In genomic region chr10:100669616-100670015, GRCh38 we compare ENCODE assay signal across 26 cellular contexts.
"Had no signal": no experiment of that assay in that cellular context is flagged by ENCODE, and none has a peak within 500 bp of the region (broad histone marks: within the 10 kb centered on the region; RNA-seq: fewer than 3 reads in every experiment).

No MANE protein-coding gene starts in this region.

- H3K36me3 ChIP-seq: colonic mucosa, esophagus squamous epithelium, gastrocnemius medialis, heart right ventricle, left lung had no signal

- H3K4me1 ChIP-seq: colonic mucosa, gastrocnemius medialis, heart right ventricle, left lung had no signal

- H3K27ac ChIP-seq: colonic mucosa, epithelial cell of prostate, esophagus squamous epithelium, gastrocnemius medialis, heart right ventricle, left lung had no signal

- FAIRE-seq: endometrium, islet of Langerhans, keratinocyte had no signal

- H3K4me3 ChIP-seq: colonic mucosa, esophagus squamous epithelium, gastrocnemius medialis, heart right ventricle, left lung, lung had no signal

- H3K9me3 ChIP-seq: colonic mucosa, esophagus squamous epithelium, gastrocnemius medialis, heart right ventricle, left lung had no signal

- ATAC-seq: effector memory CD8-positive, alpha-beta T cell; esophagus mucosa; gastrocnemius medialis; left cardiac atrium; left lung; left ventricle myocardium superior had no signal

- DNase-seq: colonic mucosa; cortex of kidney; effector CD8-positive, alpha-beta T cell; effector memory CD8-positive, alpha-beta T cell; endodermal cell; erythroblast; esophagus squamous epithelium; foreskin fibroblast; foreskin melanocyte; gastrocnemius medialis; glutamatergic neuron; head of caudate nucleus; heart right ventricle; hippocampal formation; left cardiac atrium; left lung; left ventricle myocardium superior; mammary epithelial cell; mesendoderm; midbrain had no signal
